8 cellular contexts compared by ENCODE assay signal in genomic region chr17:59373879-59374495, GRCh38. TPM values are rescaled to one million over a fixed set of nuclear protein-coding genes. Genes with fewer than 3 reads are reported as not detected.
A peak's percentile ranks its signal among the peaks of the same experiment; 100 is the strongest.
DNase-seq lines count a peak whose midpoint lies in the region; ATAC-seq, FAIRE-seq and TF ChIP-seq lines count a peak whose summit lies in the region.

No MANE protein-coding gene starts in this region.

- POLR2A ChIA-PET in K562 (lab: Yijun Ruan, JAX), result interaction anchor here (2.0 kb wide), 1 partner anchor 11 kb away, joined by 7 read pairs; no protein-coding TSS in a partner anchor
- POLR2A ChIA-PET in HepG2 (lab: Yijun Ruan, JAX), result interaction anchor here (0.5 kb wide), 1 partner anchor 32 kb away, joined by 3 read pairs; no protein-coding TSS in a partner anchor

- no peaks in the 10 kb centered on the region for H3K27me3 Mint-ChIP-seq in activated T-cell treated with anti-CD3 and anti-CD28 coated beads, Interleukin-2, amount 50 U/mL, for 24 hours

- H2AFZ ChIP-seq in K562 (ENCODE audit: low read depth, low read length) (no peak overlapping the region), HepG2 (ENCODE audit: low read length) (no peak overlapping the region)

- H3K9me3 ChIP-seq in K562 (replicated peaks; ENCODE audit: control insufficient read depth, insufficient read depth, low read depth, low read length), result no peaks in the 10 kb centered on the region
- H3K9me3 ChIP-seq in HepG2 (ENCODE audit: low read length), result no peaks in the 10 kb centered on the region
- H3K9me3 ChIP-seq in transverse colon, result no peaks in the 10 kb centered on the region

- no peak overlapping the region for H3K4me2 ChIP-seq in K562 (ENCODE audit: insufficient read depth, low read length)
- no peak overlapping the region for H3K4me2 ChIP-seq in HepG2 (ENCODE audit: low read depth, low read length)

- H3K4me3 ChIP-seq in K562 (no peak overlapping the region), HepG2 (replicated peaks in 1 of 3; ENCODE audit: insufficient read depth in 1 of 3, low read depth in 2 of 3, low read length in 3 of 3) (no peak overlapping the region), transverse colon (no peak overlapping the region)

- H3K4me3 Mint-ChIP-seq in activated T-cell treated with anti-CD3 and anti-CD28 coated beads, Interleukin-2, amount 50 U/mL, for 24 hours, result peak overlapping the region; percentile 42

- in situ Hi-C loops in K562 (cut with MboI), result no loop called here
- in situ Hi-C loops in HepG2 (cut with HindIII; ENCODE audit: extremely low pct_ligation_motif_present, low pct_unique_long_range_greater_than_20kb), result no loop called here
- in situ Hi-C loops in transverse colon (cut with MboI; ENCODE audit: low pct_ligation_motif_present in 1 of 4, low pct_unique_long_range_greater_than_20kb in 1 of 4, low sequenced_read_pairs in 3 of 4), result no loop called here

- no peak for ATAC-seq in K562
- ATAC-seq in HepG2, result no peak
- ATAC-seq in HG02588 (IDR thresholded peaks at IDR 0.05; ENCODE audit: unreplicated experiment), result no peak

- WGBS in K562 (ENCODE audit: insufficient coverage, low coverage, missing lambda C conversion rate), result 25% methylated on average over 5 of the region's 5 CpGs
- 90% methylated on average over 5 of the region's 5 CpGs for WGBS in HepG2 (ENCODE audit: low lambda C conversion rate)
- 66 to 71% methylated on average over 4 to 5 of the region's 5 CpGs for WGBS in transverse colon (ENCODE audit: low coverage in 1 of 2), 2 donors

- no peaks in the 10 kb centered on the region for H3K9me3 Mint-ChIP-seq in activated T-cell treated with anti-CD3 and anti-CD28 coated beads, Interleukin-2, amount 50 U/mL, for 24 hours

- H3K36me3 Mint-ChIP-seq in activated T-cell treated with anti-CD3 and anti-CD28 coated beads, Interleukin-2, amount 50 U/mL, for 24 hours (ENCODE audit: low read depth), result no peaks in the 10 kb centered on the region

- FAIRE-seq in K562 (lab: Jason Lieb, UNC) (no peak), HepG2 (lab: Jason Lieb, UNC) (no peak)

- H3K36me3 ChIP-seq in K562 (ENCODE audit: control insufficient read depth, insufficient read depth, low read length), result no peaks in the 10 kb centered on the region
- H3K36me3 ChIP-seq in HepG2 (replicated peaks in 1 of 2; ENCODE audit: control insufficient read depth in 1 of 2, insufficient read depth in 2 of 2, low read length in 2 of 2), result no peaks in the 10 kb centered on the region; a peak in 3 of 5 replicates
- no peaks in the 10 kb centered on the region for H3K36me3 ChIP-seq in transverse colon

- H3K27me3 ChIP-seq in K562 (ENCODE audit: control insufficient read depth in 2 of 2, insufficient read depth in 2 of 2, low read length in 2 of 2) (no peaks in the 10 kb centered on the region), HepG2 (ENCODE audit: control insufficient read depth in 1 of 2, insufficient read depth in 2 of 2, low read length in 2 of 2) (no peaks in the 10 kb centered on the region), transverse colon (no peaks in the 10 kb centered on the region)

- no peak for TF ChIP-seq RAD21 in K562 (CRISPR knock-in tag; conservative IDR thresholded peaks at IDR 0.05 in 1 of 2, IDR thresholded peaks at IDR 0.05 in 1 of 2)
- TF ChIP-seq RAD21 in HepG2 (CRISPR knock-in tag; IDR thresholded peaks at IDR 0.05), result no peak

- H3K27ac ChIP-seq in K562 (ENCODE audit: extremely low read depth, low read depth, low read length), result no peak overlapping the region
- no peak overlapping the region for H3K27ac ChIP-seq in HepG2 (ENCODE audit: extremely low read length, insufficient read depth, low read length)
- peak overlapping the region; percentile 83 to 93 (median 88) for H3K27ac ChIP-seq in transverse colon

- intact Hi-C loops in K562 (cut with micrococcal nuclease), result no loop called here
- intact Hi-C loops in HepG2 (cut with micrococcal nuclease; ENCODE audit: unreplicated experiment), result no loop called here
- intact Hi-C loops in transverse colon (cut with DNase I; ENCODE audit: low total_unique reads), result loop anchor here (5.0 kb wide), 1 partner anchor 42 kb away; the partner anchor contains the start of gene YPEL2

- BruUV-seq in K562 (replicated peaks; lab: Mats Ljungman, UMichigan) (no TSS peak), HepG2 (replicated peaks; lab: Mats Ljungman, UMichigan) (no TSS peak)

- H3K4me1 Mint-ChIP-seq in activated T-cell treated with anti-CD3 and anti-CD28 coated beads, Interleukin-2, amount 50 U/mL, for 24 hours (ENCODE audit: low read depth), result peaks cover 68% of the 10 kb centered on the region

- H3K9me1 ChIP-seq in K562 (ENCODE audit: control insufficient read depth, insufficient read depth, low read length), result no peaks in the 10 kb centered on the region

- TF ChIP-seq POLR2A in K562 (conservative IDR thresholded peaks at IDR 0.05), result no peak
- TF ChIP-seq POLR2A in HepG2 (IDR thresholded peaks at IDR 0.05; ENCODE audit: insufficient read depth in 1 of 2, low read depth in 2 of 2, low read length in 2 of 2), result no peak
- no peak for TF ChIP-seq POLR2A in transverse colon (IDR thresholded peaks at IDR 0.05)

- TF ChIP-seq EP300 in K562 (IDR thresholded peaks at IDR 0.05; ENCODE audit: low read length) (no peak), HepG2 (IDR thresholded peaks at IDR 0.05; ENCODE audit: low read depth in 2 of 2, low read length in 2 of 2) (no peak), HepG2 (CRISPR knock-in tag; IDR thresholded peaks at IDR 0.05; ENCODE audit: borderline replicate concordance) (no peak), transverse colon (IDR thresholded peaks at IDR 0.05; ENCODE audit: low read depth) (no peak)

- H3K9ac ChIP-seq in K562 (ENCODE audit: insufficient read depth in 1 of 2, low read depth in 2 of 2, low read length in 2 of 2), result no peak overlapping the region
- no peak overlapping the region for H3K9ac ChIP-seq in HepG2 (ENCODE audit: insufficient read depth, low read depth, low read length)

- H3K79me2 ChIP-seq in K562 (ENCODE audit: control insufficient read depth, insufficient read depth, low read length), result no peaks in the 10 kb centered on the region
- H3K79me2 ChIP-seq in HepG2 (ENCODE audit: insufficient read depth, low read length), result peaks cover 7% of the 10 kb centered on the region

- TF ChIP-seq CTCF in K562 (IDR thresholded peaks at IDR 0.05 in 2 of 3, conservative IDR thresholded peaks at IDR 0.05 in 1 of 3; ENCODE audit: insufficient read depth in 2 of 3, low read depth in 1 of 3, low read length in 3 of 3) (no peak), HepG2 (CRISPR knock-in tag; IDR thresholded peaks at IDR 0.05) (no peak), transverse colon (IDR thresholded peaks at IDR 0.05) (no peak)

- DNase-seq in activated T-cell treated with anti-CD3 and anti-CD28 coated beads, Interleukin-2, amount 50 U/mL, for 24 hours, result no peak
- DNase-seq in activated T-cell treated with anti-CD3 and anti-CD28 coated beads, Interleukin-2, amount 50 U/mL, for 1 hour, result no peak
- DNase-seq in K562 (ENCODE audit: extremely low read depth in 1 of 4, low spot score in 3 of 4) (no peak), HepG2 (ENCODE audit: low spot score) (no peak), transverse colon (no peak), NCI-H1930 (lab: John Stamatoyannopoulos, UW) (no peak), NCI-H2227 (lab: John Stamatoyannopoulos, UW; ENCODE audit: unreplicated experiment) (no peak)

- CTCF ChIA-PET in K562 (lab: Yijun Ruan, JAX; ENCODE audit: low intra/inter-chr PET ratio), result no interaction called here
- CTCF ChIA-PET in HepG2 (lab: Yijun Ruan, JAX; ENCODE audit: low intra/inter-chr PET ratio, low total read pairs), result no interaction called here

- H3K4me1 ChIP-seq in K562 (replicated peaks in 1 of 2; ENCODE audit: control insufficient read depth in 2 of 2, insufficient read depth in 2 of 2, low read length in 2 of 2), result peaks cover 0 to 23% of the 10 kb centered on the region in 2 experiments; a peak in 4 of 5 replicates
- H3K4me1 ChIP-seq in HepG2 (ENCODE audit: insufficient read depth, low read length), result peaks cover 67% of the 10 kb centered on the region
- H3K4me1 ChIP-seq in transverse colon, result peaks cover 65 to 97% (median 78%) of the 10 kb centered on the region in 4 donors

- peak overlapping the region; percentile 91 for H3K27ac Mint-ChIP-seq in activated T-cell treated with anti-CD3 and anti-CD28 coated beads, Interleukin-2, amount 50 U/mL, for 24 hours

- H4K20me1 ChIP-seq in K562 (replicated peaks; ENCODE audit: control insufficient read depth, insufficient read depth, low read length) (no peaks in the 10 kb centered on the region), HepG2 (ENCODE audit: insufficient read depth, low read length) (no peaks in the 10 kb centered on the region)

RNA-seq across cellular contexts. Expression of gene YPEL2, which starts 42.5 kb away (rescaled TPM):
- 5.5 and 7.2 TPM in 2 replicates for total RNA-seq in K562 (2011; cell fraction: chromatin; rRNA removed; ENCODE audit: low replicate concordance)
- 2.8 and 3.0 TPM in 2 replicates for total RNA-seq in K562 (2011; cell fraction: nucleolus; rRNA removed)
- total RNA-seq in K562 (2011; cell fraction: nucleoplasm; rRNA removed), result 3.4 and 5.6 TPM in 2 replicates
- 0.14 and 1.1 TPM in 2 replicates for total RNA-seq in K562 (2014; rRNA removed)
- 0.47 and 0.57 TPM in 2 replicates for total RNA-seq in K562 (2014; rRNA removed; fragmentation: Illumina TruSeq; extraction: Trizol)
- total RNA-seq in K562 (2015; rRNA removed; fragmentation: Illumina TruSeq; extraction: Trizol), result 0.33 and 0.38 TPM in 2 replicates
- total RNA-seq in K562 (2021), result 0.54 and 0.71 TPM in 2 replicates
- polyA plus RNA-seq in K562 (2011; rRNA removed), result 2.4 and 3.2 TPM in 2 replicates
- 1.1 and 1.7 TPM in 2 replicates for polyA plus RNA-seq in K562 (2011; cell fraction: cytosol; rRNA removed)
- 3.9 and 5.7 TPM in 2 replicates for polyA plus RNA-seq in K562 (2011; cell fraction: nucleus; rRNA removed)
- polyA plus RNA-seq in K562 (2012), result 0.40 and 0.53 TPM in 2 replicates
- polyA plus RNA-seq in K562 (2014; fragmentation: Illumina TruSeq; extraction: Trizol), result 0.61 and 0.83 TPM in 2 replicates
- polyA plus RNA-seq in K562 (2014; fragmentation: Nextera tagmentation; extraction: Ambion mirVana), result under 1 TPM; 0.11 to 0.13 TPM
- polyA plus RNA-seq in K562 (2014; rRNA removed), result 0.59 and 0.68 TPM in 2 replicates
- 1.8 and 2.3 TPM in 2 replicates for polyA minus RNA-seq in K562 (2011; rRNA and poly(A)+ RNA removed)
- polyA minus RNA-seq in K562 (2011; cell fraction: cytosol; rRNA and poly(A)+ RNA removed), result 0.67 and 2.2 TPM in 2 replicates
- 1.2 and 2.1 TPM in 2 replicates for polyA minus RNA-seq in K562 (2011; cell fraction: nucleus; rRNA and poly(A)+ RNA removed)
- total RNA-seq in HepG2 (2016; rRNA removed; fragmentation: Illumina TruSeq; extraction: Trizol), result 7.5 and 8.5 TPM in 2 replicates
- 18.9 and 21.5 TPM in 2 replicates for total RNA-seq in HepG2 (2016; cell fraction: cytosol; rRNA removed; fragmentation: Illumina TruSeq; extraction: Trizol; ENCODE audit: low read depth)
- 6.7 and 7.0 TPM in 2 replicates for total RNA-seq in HepG2 (2016; cell fraction: insoluble cytoplasmic fraction; rRNA removed; fragmentation: Illumina TruSeq; extraction: Trizol)
- 5.7 and 6.1 TPM in 2 replicates for total RNA-seq in HepG2 (2016; cell fraction: membrane; rRNA removed; fragmentation: Illumina TruSeq; extraction: Trizol)
- total RNA-seq in HepG2 (2016; cell fraction: nucleus; rRNA removed; fragmentation: Illumina TruSeq; extraction: Trizol), result 9.8 and 11.4 TPM in 2 replicates
- polyA plus RNA-seq in HepG2 (2011; rRNA removed), result 18.2 and 21.1 TPM in 2 replicates
- 8.0 and 10.6 TPM in 2 replicates for polyA plus RNA-seq in HepG2 (2011; cell fraction: cytosol; rRNA removed)
- 16.3 and 20.7 TPM in 2 replicates for polyA plus RNA-seq in HepG2 (2011; cell fraction: nucleus; rRNA removed)
- 11.0 TPM in 2 replicates for polyA plus RNA-seq in HepG2 (2012)
- 0.68 and 0.79 TPM in 2 replicates for polyA plus RNA-seq in HepG2 (2016; cell fraction: cytosol; fragmentation: Illumina TruSeq; extraction: Trizol; ENCODE audit: low read depth)
- 5.2 and 5.6 TPM in 2 replicates for polyA plus RNA-seq in HepG2 (2016; cell fraction: insoluble cytoplasmic fraction; fragmentation: Illumina TruSeq; extraction: Trizol; ENCODE audit: low read depth)
- 2.3 and 2.4 TPM in 2 replicates for polyA plus RNA-seq in HepG2 (2016; cell fraction: membrane; fragmentation: Illumina TruSeq; extraction: Trizol; ENCODE audit: low read depth)
- polyA plus RNA-seq in HepG2 (2016; cell fraction: nucleus; fragmentation: Illumina TruSeq; extraction: Trizol; ENCODE audit: insufficient read depth, low read depth), result 12.0 and 12.1 TPM in 2 replicates
- polyA minus RNA-seq in HepG2 (2011; rRNA and poly(A)+ RNA removed; ENCODE audit: low replicate concordance), result 10.4 and 56.0 TPM in 2 replicates
- 12.7 and 15.6 TPM in 2 replicates for polyA minus RNA-seq in HepG2 (2011; cell fraction: cytosol; rRNA and poly(A)+ RNA removed)
- polyA minus RNA-seq in HepG2 (2011; cell fraction: nucleus; rRNA and poly(A)+ RNA removed), result 18.7 and 25.6 TPM in 2 replicates
- 10 to 100 TPM; 24.7 to 45.0 (median 32.8) TPM for total RNA-seq in transverse colon

Comparison
In these comparisons a context has a peak if more than half of its experiments do, and no peak if none do; other contexts are left out.
1. H3K27ac ChIP-seq: peak in transverse colon (4 of 4); none in K562 (single experiment) and HepG2 (single experiment).